ENCODE assay signal across 8 cellular contexts in genomic region chr6:72624557-72625160, GRCh38. TPM values are rescaled to one million over a fixed set of nuclear protein-coding genes. Genes with fewer than 3 reads are reported as not detected.
A peak's percentile ranks its signal among the peaks of the same experiment; 100 is the strongest.
DNase-seq lines count a peak whose midpoint lies in the region; FAIRE-seq and TF ChIP-seq lines count a peak whose summit lies in the region.

No MANE protein-coding gene starts in this region.

- H3K9me3 ChIP-seq in H1 (ENCODE audit: insufficient read depth in 2 of 2, low read depth in 1 of 2, low read length in 1 of 2): no peaks in the 10 kb centered on the region

- no peak overlapping the region for H2AFZ ChIP-seq in H1 (ENCODE audit: low read length)

- FAIRE-seq in GM12892 (lab: Jason Lieb, UNC) (peak; percentile 70), H1 (lab: Jason Lieb, UNC) (peak; percentile 86)

- H2BK20ac ChIP-seq in H1 (ENCODE audit: low read length): no peak overlapping the region

- no peaks in the 10 kb centered on the region for H3K36me3 ChIP-seq in H1 (ENCODE audit: control insufficient read depth in 2 of 4, insufficient read depth in 4 of 4, low read length in 3 of 4)

- H3K9ac ChIP-seq in H1 (replicated peaks in 1 of 4; ENCODE audit: extremely low read depth in 1 of 4, low read depth in 3 of 4, low read length in 3 of 4): no peak overlapping the region

- no peak overlapping the region for H3K27ac ChIP-seq in H1 (ENCODE audit: low read depth, low read length)

- H3K4ac ChIP-seq in H1 (replicated peaks; ENCODE audit: insufficient read length, low read depth, low read length): no peak overlapping the region

- TF ChIP-seq RAD21 in H1 (IDR thresholded peaks at IDR 0.05 in 1 of 2, conservative IDR thresholded peaks at IDR 0.05 in 1 of 2; ENCODE audit: low read depth in 2 of 2, low read length in 2 of 2): peak; percentile 62 to 66

- no peak overlapping the region for H2BK120ac ChIP-seq in H1 (replicated peaks; ENCODE audit: low read depth, low read length)

- H2BK15ac ChIP-seq in H1 (ENCODE audit: low read length): no peak overlapping the region

- H4K5ac ChIP-seq in H1 (ENCODE audit: insufficient read length, low read depth, low read length): no peak overlapping the region

- H3K14ac ChIP-seq in H1 (ENCODE audit: insufficient read length): no peak overlapping the region

- POLR2A ChIA-PET in H1 (lab: Charles Lee; ENCODE audit: partially characterized antibody): no interaction called here

- H3K4me3 ChIP-seq in H1 (ENCODE audit: extremely low read depth in 1 of 4, insufficient read depth in 2 of 4, low read depth in 3 of 4, low read length in 4 of 4): no peak overlapping the region

- H3K23me2 ChIP-seq in H1 (ENCODE audit: low read depth, low read length): peaks cover 24% of the 10 kb centered on the region; the same call in 1 of the 2 replicates

- DNase-seq in AG08395 (ENCODE audit: low spot score) (peak; percentile 27), GM12892 (ENCODE audit: insufficient read length) (no peak), NOMO-1 treated with dmso at 0.1 percent for 144 hours (lab: John Stamatoyannopoulos, UW; ENCODE audit: unreplicated experiment) (peak; percentile 10), H1 (ENCODE audit: low read depth in 1 of 2, low spot score in 2 of 2) (no peak), renal cortical epithelial cell (ENCODE audit: low read depth) (peak; percentile 25), DMS79 (lab: John Stamatoyannopoulos, UW) (no peak), nucleus accumbens (lab: John Stamatoyannopoulos, UW) (no peak), COLO829 (ENCODE audit: low spot score) (no peak)

- TF ChIP-seq POLR2A in GM12892 (IDR thresholded peaks at IDR 0.05; ENCODE audit: low read depth, low read length): no peak
- no peak for TF ChIP-seq POLR2A in H1 (IDR thresholded peaks at IDR 0.05; ENCODE audit: control extremely low read depth in 1 of 2, low read depth in 2 of 2, low read length in 2 of 2)

- no peak overlapping the region for H3K23ac ChIP-seq in H1 (ENCODE audit: insufficient read length)

- peaks cover 0 to 16% (median 6%) of the 10 kb centered on the region in 4 experiments; a peak in 4 of 7 replicates for H3K4me1 ChIP-seq in H1 (replicated peaks in 1 of 4; ENCODE audit: control insufficient read depth in 3 of 4, insufficient read depth in 4 of 4, low read length in 3 of 4)

- no peak overlapping the region for H3K56ac ChIP-seq in H1 (replicated peaks; ENCODE audit: insufficient read length, low read depth, low read length)

- no peak overlapping the region for H4K91ac ChIP-seq in H1 (replicated peaks; ENCODE audit: insufficient read length, low read length)

- H3K79me1 ChIP-seq in H1 (ENCODE audit: low read depth, low read length): no peaks in the 10 kb centered on the region

- no peak overlapping the region for H3K4me2 ChIP-seq in H1 (ENCODE audit: insufficient read depth in 1 of 2, low read depth in 2 of 2, low read length in 2 of 2)

- CTCF ChIA-PET in H1 (lab: Charles Lee; ENCODE audit: partially characterized antibody): interaction anchor here (0.6 to 1.6 kb wide), 7 partner anchors 8 to 552 kb away, joined by 3 to 7 read pairs (median 4); no protein-coding TSS in a partner anchor

- WGBS in H1 (ENCODE audit: extremely low coverage in 1 of 2, insufficient coverage in 1 of 2, insufficient read length in 1 of 2, insufficient replicate concordance in 2 of 2, low coverage in 1 of 2, low lambda C conversion rate in 2 of 2, missing lambda C conversion rate in 1 of 2), 2 experiments: 74% methylated on average over 3 of the region's 3 CpGs; no CpG with 5 or more reads in 1 of the 2 experiments

- H2BK5ac ChIP-seq in H1 (ENCODE audit: low read depth, low read length): no peak overlapping the region

- H3K79me2 ChIP-seq in H1 (ENCODE audit: control insufficient read depth in 1 of 2, insufficient read depth in 2 of 2, low read length in 2 of 2): no peaks in the 10 kb centered on the region

- TF ChIP-seq EP300 in H1 (IDR thresholded peaks at IDR 0.05; ENCODE audit: borderline replicate concordance in 1 of 2, low read depth in 2 of 2, low read length in 2 of 2): no peak

- no peak overlapping the region for H2BK12ac ChIP-seq in H1 (ENCODE audit: low read depth, low read length)

- no peak overlapping the region for H3K18ac ChIP-seq in H1 (ENCODE audit: extremely low read depth, low read length)

- H4K20me1 ChIP-seq in H1 (replicated peaks in 1 of 2; ENCODE audit: control insufficient read depth in 1 of 2, insufficient read depth in 2 of 2, low read length in 2 of 2): no peaks in the 10 kb centered on the region

- H3K27me3 ChIP-seq in H1 (replicated peaks in 1 of 4; ENCODE audit: control insufficient read depth in 3 of 4, extremely low read depth in 1 of 4, insufficient read depth in 3 of 4, low read length in 3 of 4): peaks cover 25 to 44% (median 39%) of the 10 kb centered on the region in 4 experiments; a peak in 6 of 7 replicates

- H4K8ac ChIP-seq in H1 (ENCODE audit: extremely low read depth, insufficient read depth, low read length): no peak overlapping the region

- no peak overlapping the region for H2AK5ac ChIP-seq in H1 (ENCODE audit: low read depth, low read length)

- peak in 2 of 3 experiments; percentile 33 to 66; a peak in 2 of 4 replicates for TF ChIP-seq CTCF in H1 (IDR thresholded peaks at IDR 0.05; ENCODE audit: control extremely low read depth in 1 of 3, insufficient read depth in 1 of 3, low read depth in 1 of 3, low read length in 3 of 3)

TF ChIP-seq in H1, 55 proteins besides CTCF, POLR2A, EP300 and RAD21:
- TF ChIP-seq SAP30 (IDR thresholded peaks at IDR 0.05; ENCODE audit: insufficient read depth, insufficient replicate concordance, low read length) (no peak), ASH2L (IDR thresholded peaks at IDR 0.05; ENCODE audit: low read length) (no peak), KDM4A (IDR thresholded peaks at IDR 0.05; ENCODE audit: low read depth, low read length, severe bottlenecking) (no peak), SRF (IDR thresholded peaks at IDR 0.05; ENCODE audit: low read depth, low read length) (no peak), CEBPB (IDR thresholded peaks at IDR 0.05; ENCODE audit: low read depth, low read length) (no peak), CTBP2 (IDR thresholded peaks at IDR 0.05; ENCODE audit: borderline replicate concordance, insufficient read depth, insufficient read length, low read length) (no peak), EZH2 (IDR thresholded peaks at IDR 0.05; ENCODE audit: low read depth, low read length, severe bottlenecking) (no peak), MAFK (IDR thresholded peaks at IDR 0.05; ENCODE audit: low read depth, low read length) (no peak), EGR1 (IDR thresholded peaks at IDR 0.05; ENCODE audit: borderline replicate concordance, low read depth, low read length) (no peak), BRCA1 (IDR thresholded peaks at IDR 0.05; ENCODE audit: low read depth, low read length) (no peak)

RNA-seq across cellular contexts. Expression of gene KCNQ5, which starts 2.8 kb away (rescaled TPM):
- 3.7 TPM for polyA plus RNA-seq in GM12892 (2012; ENCODE audit: missing spikeins)
- 1.2 and 1.3 TPM in 2 replicates for total RNA-seq in H1 (2021; fragmentation: NEBNext Ultra II Directional; extraction: Animal tissue kit (Norgen Biotek cat#: 25700))
- 0.36 and 0.83 TPM in 2 replicates for polyA plus RNA-seq in H1 (2011; rRNA removed)
- 0.52 TPM for polyA plus RNA-seq in H1 (2011; cell fraction: cytosol; rRNA removed)
- polyA plus RNA-seq in H1 (2011; cell fraction: nucleus; rRNA removed): 0.70 TPM
- 0.64 to 0.88 TPM (median 0.68 TPM) in 4 replicates for polyA plus RNA-seq in H1 (2012, experiment 1 of 2)
- 0.08 TPM for polyA plus RNA-seq in H1 (2012, experiment 2 of 2)
- 1.8 TPM for polyA plus RNA-seq in H1 (2013, experiment 1 of 2)
- polyA plus RNA-seq in H1 (2013, experiment 2 of 2): 1.9 TPM
- 0.95 and 2.2 TPM in 2 replicates for polyA minus RNA-seq in H1 (2011; rRNA and poly(A)+ RNA removed)
- 0.37 TPM for polyA minus RNA-seq in H1 (2011; cell fraction: cytosol; rRNA and poly(A)+ RNA removed)
- polyA minus RNA-seq in H1 (2011; cell fraction: nucleus; rRNA and poly(A)+ RNA removed): 4.5 TPM
- under 0.01 and 0.35 TPM in 2 replicates for total RNA-seq in renal cortical epithelial cell

Comparison
In these comparisons a context has a peak if more than half of its experiments do, and no peak if none do; other contexts are left out.
1. DNase-seq: peak in AG08395 (single experiment), NOMO-1 treated with dmso at 0.1 percent for 144 hours (single experiment) and renal cortical epithelial cell (single experiment); none in GM12892 (single experiment), H1 (0 of 2), DMS79 (single experiment), nucleus accumbens (0 of 56) and COLO829 (single experiment).